ENCODE assay signal across 8 cellular contexts in the genomic region with DNA sequence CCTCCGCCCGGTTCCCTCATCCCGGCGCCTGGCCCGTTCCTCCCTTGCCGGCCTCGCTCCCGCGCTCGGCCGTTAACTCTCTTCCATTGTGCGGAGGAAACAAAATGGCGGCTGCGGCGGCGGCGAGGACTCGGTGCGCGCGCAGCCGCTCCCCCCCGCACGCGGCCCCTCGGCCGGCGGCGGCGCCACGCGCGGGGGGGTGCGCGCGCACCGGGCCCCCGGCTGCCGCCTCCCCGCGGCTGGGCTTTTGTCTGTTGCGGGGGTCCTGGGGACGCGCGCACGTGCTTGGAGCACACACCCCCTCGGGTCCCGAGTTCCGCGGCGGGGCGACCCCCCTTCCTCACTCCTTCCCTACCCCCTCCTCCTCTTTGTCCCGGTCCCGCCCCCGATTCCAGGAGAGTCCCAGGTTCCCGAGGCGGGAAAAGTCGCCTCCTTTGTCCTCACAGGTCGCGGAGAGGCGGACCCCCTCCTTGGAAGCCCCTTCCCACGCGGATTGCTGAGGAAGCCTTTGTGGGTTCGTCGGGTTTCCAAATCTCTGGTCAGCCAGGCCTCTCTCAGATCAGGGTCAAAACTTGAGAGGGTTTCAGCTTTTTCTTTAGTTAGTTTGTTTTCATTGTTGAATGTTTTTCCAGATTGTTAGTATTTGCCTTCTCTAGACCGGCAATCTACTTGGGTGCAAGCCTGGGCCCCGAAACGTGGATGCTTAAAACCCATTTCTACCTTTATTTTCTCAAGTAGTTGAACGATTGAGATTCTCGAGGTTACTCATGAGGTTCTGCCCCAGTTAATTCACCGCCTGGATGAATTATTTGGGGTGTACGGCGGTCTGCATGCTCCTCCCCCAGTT. TPM values are rescaled to one million over a fixed set of nuclear protein-coding genes. Genes with fewer than 3 reads are reported as not detected.
DNase-seq lines count a peak whose midpoint lies in the region; ATAC-seq and TF ChIP-seq lines count a peak whose summit lies in the region.

No MANE protein-coding gene starts in this region.

- H3K27ac ChIP-seq in thoracic aorta, result peak overlapping the region; percentile 91

- no peaks in the 10 kb centered on the region for H3K27me3 Mint-ChIP-seq in activated T-cell treated with anti-CD3 and anti-CD28 coated beads, Interleukin-2, amount 50 U/mL, for 72 hours (ENCODE audit: low read depth)
- H3K27me3 Mint-ChIP-seq in nephron (ENCODE audit: low read depth), result no peaks in the 10 kb centered on the region

- H3K4me3 ChIP-seq in thoracic aorta, result peak overlapping the region; percentile 96

- H3K9me3 ChIP-seq in thoracic aorta, result no peaks in the 10 kb centered on the region

- peaks cover 21 to 54% of the 10 kb centered on the region in 2 donors for H3K4me1 ChIP-seq in thoracic aorta (ENCODE audit: control insufficient read depth in 1 of 2, low read depth in 2 of 2)

- peaks cover 12 to 21% of the 10 kb centered on the region in 2 donors for H3K36me3 Mint-ChIP-seq in activated T-cell treated with anti-CD3 and anti-CD28 coated beads, Interleukin-2, amount 50 U/mL, for 72 hours (ENCODE audit: insufficient read depth in 2 of 2)
- H3K36me3 Mint-ChIP-seq in nephron (ENCODE audit: low read depth), result peaks cover 21% of the 10 kb centered on the region

- DNase-seq in NCI-H2081 (lab: John Stamatoyannopoulos, UW) (peak; percentile 72 to 73), NCI-H2081 treated with DMSO at 0.1 percent for 48 hours (lab: John Stamatoyannopoulos, UW) (no peak), NCI-H774 (lab: John Stamatoyannopoulos, UW) (peak; percentile 56), fibroblast of peridontal ligament (ENCODE audit: extremely low read depth) (peak; percentile 25), thoracic aorta (ENCODE audit: low spot score) (no peak)
- peak; percentile 67 to 70 for DNase-seq in activated T-cell treated with anti-CD3 and anti-CD28 coated beads, Interleukin-2, amount 50 U/mL, for 72 hours

- H3K4me3 Mint-ChIP-seq in activated T-cell treated with anti-CD3 and anti-CD28 coated beads, Interleukin-2, amount 50 U/mL, for 72 hours, result peak overlapping the region; percentile 97
- H3K4me3 Mint-ChIP-seq in nephron, result peak overlapping the region; percentile 89 to 98 (median 94)

- no peaks in the 10 kb centered on the region for H3K27me3 ChIP-seq in thoracic aorta (replicated peaks; ENCODE audit: insufficient read depth)

- ATAC-seq in HG03095 (IDR thresholded peaks at IDR 0.05; ENCODE audit: unreplicated experiment) (peak; percentile 23), thoracic aorta (ENCODE audit: insufficient number of reproducible peaks, low FRiP score, low read depth) (peak; percentile 10)
- ATAC-seq in activated T-cell treated with anti-CD3 and anti-CD28 coated beads, Interleukin-2, amount 50 U/mL, for 72 hours (replicated peaks in 1 of 2), result peak; percentile 23 to 31

- no peaks in the 10 kb centered on the region for H3K9me3 Mint-ChIP-seq in activated T-cell treated with anti-CD3 and anti-CD28 coated beads, Interleukin-2, amount 50 U/mL, for 72 hours
- no peaks in the 10 kb centered on the region for H3K9me3 Mint-ChIP-seq in nephron

- peaks cover 59% of the 10 kb centered on the region for H3K4me1 Mint-ChIP-seq in activated T-cell treated with anti-CD3 and anti-CD28 coated beads, Interleukin-2, amount 50 U/mL, for 72 hours (ENCODE audit: low read depth)
- peaks cover 34% of the 10 kb centered on the region for H3K4me1 Mint-ChIP-seq in nephron

- peak overlapping the region; percentile 85 for H3K27ac Mint-ChIP-seq in activated T-cell treated with anti-CD3 and anti-CD28 coated beads, Interleukin-2, amount 50 U/mL, for 72 hours
- peak overlapping the region; percentile 92 to 98 (median 98) for H3K27ac Mint-ChIP-seq in nephron

- no peaks in the 10 kb centered on the region for H3K36me3 ChIP-seq in thoracic aorta

- no peak for TF ChIP-seq CTCF in nephron (IDR thresholded peaks at IDR 0.05; ENCODE audit: unreplicated experiment in 3 of 3)
- no peak for TF ChIP-seq CTCF in thoracic aorta (IDR thresholded peaks at IDR 0.05)

RNA-seq across cellular contexts. Expression of a gene that starts 0.7 kb away (rescaled TPM):
- 100 to 1,000 TPM; 297 to 311 TPM for total RNA-seq in activated T-cell treated with anti-CD3 and anti-CD28 coated beads, Interleukin-2, amount 50 U/mL, for 72 hours
- total RNA-seq in thoracic aorta, result 100 to 1,000 TPM; 114 to 196 TPM

RNA-seq across cellular contexts. Expression of a gene that starts 29.5 kb away (rescaled TPM):
- total RNA-seq in activated T-cell treated with anti-CD3 and anti-CD28 coated beads, Interleukin-2, amount 50 U/mL, for 72 hours, result 100 to 1,000 TPM; 131 to 148 TPM
- 100 to 1,000 TPM; 105 to 748 TPM for total RNA-seq in thoracic aorta

RNA-seq across cellular contexts. Expression of a gene that starts 46.4 kb away (rescaled TPM):
- total RNA-seq in activated T-cell treated with anti-CD3 and anti-CD28 coated beads, Interleukin-2, amount 50 U/mL, for 72 hours, result 10 to 100 TPM; 48.9 to 49.5 TPM
- total RNA-seq in thoracic aorta, result 10 to 100 TPM; 23.9 to 41.3 TPM

Comparison
In these comparisons a context has a peak if more than half of its experiments do, and no peak if none do; other contexts are left out.
1. DNase-seq: peak in NCI-H2081 (2 of 2), NCI-H774 (single experiment), activated T-cell treated with anti-CD3 and anti-CD28 coated beads, Interleukin-2, amount 50 U/mL, for 72 hours (2 of 2) and fibroblast of peridontal ligament (single experiment); none in NCI-H2081 treated with DMSO at 0.1 percent for 48 hours (single experiment) and thoracic aorta (single experiment).
2. Peak in every context shown above with its lines, with median percentiles within 50 percentile points of each other: ATAC-seq.